6 cellular contexts compared by ENCODE assay signal in the genomic region with DNA sequence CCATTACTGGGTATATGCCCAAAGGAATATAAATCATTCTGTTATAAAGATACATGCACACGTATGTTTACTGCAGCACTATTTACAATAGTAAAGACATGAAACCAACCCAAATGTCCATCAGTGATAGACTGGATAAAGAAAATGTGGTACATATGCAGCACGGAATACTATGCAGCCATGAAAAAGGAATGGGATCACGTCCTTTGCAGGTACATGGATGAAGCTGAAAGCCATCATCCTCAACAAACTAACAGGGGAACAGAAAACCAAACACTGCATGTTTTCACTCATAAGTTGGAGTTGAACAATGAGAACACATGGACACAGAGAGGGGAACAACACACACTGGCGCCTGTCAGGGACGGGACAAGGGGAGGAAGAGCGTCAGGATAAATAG. TPM values are rescaled to one million over a fixed set of nuclear protein-coding genes. Genes with fewer than 3 reads are reported as not detected.
"Had no signal": no experiment of that assay in that cellular context is flagged by ENCODE, and none has a peak within 500 bp of the region (broad histone marks: within the 10 kb centered on the region; RNA-seq: fewer than 3 reads in every experiment).

No MANE protein-coding gene starts in this region.

RNA-seq across cellular contexts. Expression of a gene that starts 19.1 kb away (rescaled TPM):
- total RNA-seq: PC-3, Right ventricle myocardium inferior, Right ventricle myocardium superior, RPMI7951, SJSA1, SK-MEL-5 had no signal
